In the genomic region with DNA sequence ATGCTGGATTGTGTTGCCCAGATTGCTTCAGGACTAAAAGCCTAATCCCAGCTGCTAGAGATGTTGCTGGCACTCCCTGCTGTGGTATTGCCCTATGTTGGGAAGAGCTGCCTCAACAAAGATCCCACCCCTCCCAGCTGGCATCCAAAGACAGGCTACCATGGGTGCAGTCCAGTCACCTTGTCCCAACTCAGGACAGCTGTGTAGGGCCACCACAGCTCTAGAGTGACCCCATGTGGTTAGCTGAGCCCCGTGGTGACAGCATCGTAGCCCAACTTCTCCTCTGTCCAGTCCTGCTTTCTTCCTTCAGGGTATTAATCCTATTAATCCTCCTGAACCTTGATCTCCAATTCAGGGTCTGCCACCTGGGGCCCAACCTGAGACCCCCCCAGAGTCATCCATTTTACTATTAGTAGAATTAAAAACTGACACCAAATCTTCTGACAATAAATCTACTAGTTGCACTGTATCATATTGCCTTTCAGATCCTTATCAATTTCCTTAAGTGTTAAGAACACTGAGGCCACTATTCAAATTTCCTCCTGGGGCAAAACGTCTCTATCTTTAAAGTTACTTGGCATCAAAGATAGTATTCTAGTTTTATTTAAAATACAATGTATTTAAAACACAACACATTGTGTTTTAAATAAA, we compare ENCODE assay signal across 9 cellular contexts.
DNase-seq lines count a peak whose midpoint lies in the region; ATAC-seq and TF ChIP-seq lines count a peak whose summit lies in the region.
"Had no signal": no experiment of that assay in that cellular context is flagged by ENCODE, and none has a peak within 500 bp of the region (broad histone marks: within the 10 kb centered on the region; RNA-seq: fewer than 3 reads in every experiment).

No MANE protein-coding gene starts in this region.

- peak; percentile 40 for DNase-seq in AG10803 (ENCODE audit: low read depth)
- peak; percentile 43 for DNase-seq in GM23338 (ENCODE audit: low spot score)
- peak; percentile 11 for DNase-seq in SW480 (ENCODE audit: low spot score)
- peak; percentile 24 for DNase-seq in iris pigment epithelial cell (ENCODE audit: low read depth)
- DNase-seq in midbrain (lab: John Stamatoyannopoulos, UW) = no peak
- DNase-seq in stimulated activated CD4-positive, alpha-beta T cell treated with anti-CD3 and anti-CD28 coated beads, Interleukin-2, amount 100 ng/mL, for 24 hours = no peak
- no peak for DNase-seq in activated naive CD4-positive, alpha-beta T cell (lab: John Stamatoyannopoulos, UW)
- no peak for DNase-seq in activated T-cell treated with anti-CD3 and anti-CD28 coated beads, Interleukin-2, amount 50 U/mL, for 4 hours

- H3K27ac Mint-ChIP-seq in GM23338 = no peak overlapping the region
- H3K27ac Mint-ChIP-seq: stimulated activated naive CD8-positive, alpha-beta T cell treated with anti-CD3 and anti-CD28 coated beads, Interleukin-15, Interleukin-2, amounts not matched to agents 100 ng/mL and 50 ng/mL, for 24 hours had no signal

- no peak overlapping the region for H3K4me2 ChIP-seq in GM23338

- ATAC-seq in GM23338 = peak; percentile 92
- no peak for ATAC-seq in activated T-cell treated with anti-CD3 and anti-CD28 coated beads, Interleukin-2, amount 50 U/mL, for 4 hours

- no peaks in the 10 kb centered on the region for H3K36me3 Mint-ChIP-seq in GM23338 (ENCODE audit: low read depth)
- H3K36me3 Mint-ChIP-seq in activated T-cell treated with anti-CD3 and anti-CD28 coated beads, Interleukin-2, amount 50 U/mL, for 4 hours (ENCODE audit: insufficient read depth) = no peaks in the 10 kb centered on the region

- H3K4me3 Mint-ChIP-seq in GM23338 = no peak overlapping the region
- no peak overlapping the region for H3K4me3 Mint-ChIP-seq in activated T-cell treated with anti-CD3 and anti-CD28 coated beads, Interleukin-2, amount 50 U/mL, for 4 hours
- H3K4me3 Mint-ChIP-seq: stimulated activated naive CD8-positive, alpha-beta T cell treated with anti-CD3 and anti-CD28 coated beads, Interleukin-15, Interleukin-2, amounts not matched to agents 100 ng/mL and 50 ng/mL, for 24 hours had no signal

- peak; percentile 82 for TF ChIP-seq CTCF in AG10803 (conservative IDR thresholded peaks at IDR 0.05; ENCODE audit: low read length)
- peak; percentile 59 to 90 for TF ChIP-seq CTCF in GM23338 (conservative IDR thresholded peaks at IDR 0.05; ENCODE audit: low read depth in 2 of 2)

- no peaks in the 10 kb centered on the region for H4K20me1 ChIP-seq in GM23338 (replicated peaks; ENCODE audit: insufficient read depth)

- no peak overlapping the region for H3K4me3 ChIP-seq in AG10803 (ENCODE audit: low read length)
- no peak overlapping the region for H3K4me3 ChIP-seq in GM23338

- no peaks in the 10 kb centered on the region for H3K79me2 ChIP-seq in GM23338 (replicated peaks; ENCODE audit: insufficient read depth)

- H3K36me3 ChIP-seq in GM23338 (ENCODE audit: insufficient read depth) = no peaks in the 10 kb centered on the region; the same call in 1 of the 2 replicates

- peaks cover 13% of the 10 kb centered on the region for H3K4me1 Mint-ChIP-seq in GM23338
- H3K4me1 Mint-ChIP-seq in activated T-cell treated with anti-CD3 and anti-CD28 coated beads, Interleukin-2, amount 50 U/mL, for 4 hours (ENCODE audit: low read depth) = no peaks in the 10 kb centered on the region

- no peak overlapping the region for H2AFZ ChIP-seq in GM23338

- no peaks in the 10 kb centered on the region for H3K27me3 ChIP-seq in GM23338 (ENCODE audit: insufficient read depth)

- H3K27me3 Mint-ChIP-seq in GM23338 (ENCODE audit: insufficient read depth, low read depth, poor library complexity) = peaks cover 4% of the 10 kb centered on the region
- H3K27me3 Mint-ChIP-seq in activated T-cell treated with anti-CD3 and anti-CD28 coated beads, Interleukin-2, amount 50 U/mL, for 4 hours (ENCODE audit: low read depth) = peaks cover 2% of the 10 kb centered on the region

- no peaks in the 10 kb centered on the region for H3K9me2 ChIP-seq in GM23338 (ENCODE audit: insufficient read depth)

- no peaks in the 10 kb centered on the region for H3K4me1 ChIP-seq in GM23338 (ENCODE audit: insufficient read depth)

- peaks cover 5% of the 10 kb centered on the region; the same call in 2 of the 3 replicates for H3K9me3 Mint-ChIP-seq in GM23338
- H3K9me3 Mint-ChIP-seq in activated T-cell treated with anti-CD3 and anti-CD28 coated beads, Interleukin-2, amount 50 U/mL, for 4 hours = no peaks in the 10 kb centered on the region
- H3K9me3 Mint-ChIP-seq: stimulated activated naive CD8-positive, alpha-beta T cell treated with anti-CD3 and anti-CD28 coated beads, Interleukin-15, Interleukin-2, amounts not matched to agents 100 ng/mL and 50 ng/mL, for 24 hours had no signal

- no peaks in the 10 kb centered on the region for H3F3A ChIP-seq in GM23338 (replicated peaks; ENCODE audit: low read depth)

- H3K27ac ChIP-seq in GM23338 (ENCODE audit: low read depth) = no peak overlapping the region

TF ChIP-seq in GM23338, 12 proteins besides CTCF, POLR2A, EP300 and RAD21 (continues in another document):
- TF ChIP-seq EZH2phosphoT487 (IDR thresholded peaks at IDR 0.05; ENCODE audit: unreplicated experiment) (no peak), ZNF114 (CRISPR knock-in tag; IDR thresholded peaks at IDR 0.05) (no peak), ZNF331 (CRISPR knock-in tag; IDR thresholded peaks at IDR 0.05; ENCODE audit: low read depth) (no peak), NANOG (IDR thresholded peaks at IDR 0.05; ENCODE audit: borderline replicate concordance) (no peak), JUNB (IDR thresholded peaks at IDR 0.05; ENCODE audit: unreplicated experiment) (no peak), POLR2AphosphoS5 (IDR thresholded peaks at IDR 0.05; ENCODE audit: low read depth) (no peak)
- TF ChIP-seq, protein P1, sequence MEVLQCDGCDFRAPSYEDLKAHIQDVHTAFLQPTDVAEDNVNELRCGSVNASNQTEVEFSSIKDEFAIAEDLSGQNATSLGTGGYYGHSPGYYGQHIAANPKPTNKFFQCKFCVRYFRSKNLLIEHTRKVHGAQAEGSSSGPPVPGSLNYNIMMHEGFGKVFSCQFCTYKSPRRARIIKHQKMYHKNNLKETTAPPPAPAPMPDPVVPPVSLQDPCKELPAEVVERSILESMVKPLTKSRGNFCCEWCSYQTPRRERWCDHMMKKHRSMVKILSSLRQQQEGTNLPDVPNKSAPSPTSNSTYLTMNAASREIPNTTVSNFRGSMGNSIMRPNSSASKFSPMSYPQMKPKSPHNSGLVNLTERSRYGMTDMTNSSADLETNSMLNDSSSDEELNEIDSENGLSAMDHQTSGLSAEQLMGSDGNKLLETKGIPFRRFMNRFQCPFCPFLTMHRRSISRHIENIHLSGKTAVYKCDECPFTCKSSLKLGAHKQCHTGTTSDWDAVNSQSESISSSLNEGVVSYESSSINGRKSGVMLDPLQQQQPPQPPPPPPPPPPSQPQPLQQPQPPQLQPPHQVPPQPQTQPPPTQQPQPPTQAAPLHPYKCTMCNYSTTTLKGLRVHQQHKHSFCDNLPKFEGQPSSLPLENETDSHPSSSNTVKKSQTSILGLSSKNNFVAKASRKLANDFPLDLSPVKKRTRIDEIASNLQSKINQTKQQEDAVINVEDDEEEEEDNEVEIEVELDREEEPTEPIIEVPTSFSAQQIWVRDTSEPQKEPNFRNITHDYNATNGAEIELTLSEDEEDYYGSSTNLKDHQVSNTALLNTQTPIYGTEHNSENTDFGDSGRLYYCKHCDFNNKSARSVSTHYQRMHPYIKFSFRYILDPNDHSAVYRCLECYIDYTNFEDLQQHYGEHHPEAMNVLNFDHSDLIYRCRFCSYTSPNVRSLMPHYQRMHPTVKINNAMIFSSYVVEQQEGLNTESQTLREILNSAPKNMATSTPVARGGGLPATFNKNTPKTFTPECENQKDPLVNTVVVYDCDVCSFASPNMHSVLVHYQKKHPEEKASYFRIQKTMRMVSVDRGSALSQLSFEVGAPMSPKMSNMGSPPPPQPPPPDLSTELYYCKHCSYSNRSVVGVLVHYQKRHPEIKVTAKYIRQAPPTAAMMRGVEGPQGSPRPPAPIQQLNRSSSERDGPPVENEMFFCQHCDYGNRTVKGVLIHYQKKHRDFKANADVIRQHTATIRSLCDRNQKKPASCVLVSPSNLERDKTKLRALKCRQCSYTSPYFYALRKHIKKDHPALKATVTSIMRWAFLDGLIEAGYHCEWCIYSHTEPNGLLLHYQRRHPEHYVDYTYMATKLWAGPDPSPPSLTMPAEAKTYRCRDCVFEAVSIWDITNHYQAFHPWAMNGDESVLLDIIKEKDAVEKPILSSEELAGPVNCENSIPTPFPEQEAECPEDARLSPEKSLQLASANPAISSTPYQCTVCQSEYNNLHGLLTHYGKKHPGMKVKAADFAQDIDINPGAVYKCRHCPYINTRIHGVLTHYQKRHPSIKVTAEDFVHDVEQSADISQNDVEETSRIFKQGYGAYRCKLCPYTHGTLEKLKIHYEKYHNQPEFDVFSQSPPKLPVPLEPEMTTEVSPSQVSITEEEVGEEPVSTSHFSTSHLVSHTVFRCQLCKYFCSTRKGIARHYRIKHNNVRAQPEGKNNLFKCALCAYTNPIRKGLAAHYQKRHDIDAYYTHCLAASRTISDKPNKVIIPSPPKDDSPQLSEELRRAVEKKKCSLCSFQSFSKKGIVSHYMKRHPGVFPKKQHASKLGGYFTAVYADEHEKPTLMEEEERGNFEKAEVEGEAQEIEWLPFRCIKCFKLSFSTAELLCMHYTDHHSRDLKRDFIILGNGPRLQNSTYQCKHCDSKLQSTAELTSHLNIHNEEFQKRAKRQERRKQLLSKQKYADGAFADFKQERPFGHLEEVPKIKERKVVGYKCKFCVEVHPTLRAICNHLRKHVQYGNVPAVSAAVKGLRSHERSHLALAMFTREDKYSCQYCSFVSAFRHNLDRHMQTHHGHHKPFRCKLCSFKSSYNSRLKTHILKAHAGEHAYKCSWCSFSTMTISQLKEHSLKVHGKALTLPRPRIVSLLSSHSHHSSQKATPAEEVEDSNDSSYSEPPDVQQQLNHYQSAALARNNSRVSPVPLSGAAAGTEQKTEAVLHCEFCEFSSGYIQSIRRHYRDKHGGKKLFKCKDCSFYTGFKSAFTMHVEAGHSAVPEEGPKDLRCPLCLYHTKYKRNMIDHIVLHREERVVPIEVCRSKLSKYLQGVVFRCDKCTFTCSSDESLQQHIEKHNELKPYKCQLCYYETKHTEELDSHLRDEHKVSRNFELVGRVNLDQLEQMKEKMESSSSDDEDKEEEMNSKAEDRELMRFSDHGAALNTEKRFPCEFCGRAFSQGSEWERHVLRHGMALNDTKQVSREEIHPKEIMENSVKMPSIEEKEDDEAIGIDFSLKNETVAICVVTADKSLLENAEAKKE (CRISPR knock-in tag; IDR thresholded peaks at IDR 0.05) = no peak
- TF ChIP-seq, protein P2, sequence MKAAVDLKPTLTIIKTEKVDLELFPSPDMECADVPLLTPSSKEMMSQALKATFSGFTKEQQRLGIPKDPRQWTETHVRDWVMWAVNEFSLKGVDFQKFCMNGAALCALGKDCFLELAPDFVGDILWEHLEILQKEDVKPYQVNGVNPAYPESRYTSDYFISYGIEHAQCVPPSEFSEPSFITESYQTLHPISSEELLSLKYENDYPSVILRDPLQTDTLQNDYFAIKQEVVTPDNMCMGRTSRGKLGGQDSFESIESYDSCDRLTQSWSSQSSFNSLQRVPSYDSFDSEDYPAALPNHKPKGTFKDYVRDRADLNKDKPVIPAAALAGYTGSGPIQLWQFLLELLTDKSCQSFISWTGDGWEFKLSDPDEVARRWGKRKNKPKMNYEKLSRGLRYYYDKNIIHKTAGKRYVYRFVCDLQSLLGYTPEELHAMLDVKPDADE (IDR thresholded peaks at IDR 0.05) = no peak

Comparison
In these comparisons a context has a peak if more than half of its experiments do, and no peak if none do; other contexts are left out.
1. DNase-seq: peak in AG10803 (single experiment), GM23338 (single experiment), SW480 (single experiment) and iris pigment epithelial cell (single experiment); none in midbrain (single experiment), stimulated activated CD4-positive, alpha-beta T cell treated with anti-CD3 and anti-CD28 coated beads, Interleukin-2, amount 100 ng/mL, for 24 hours (0 of 2), activated naive CD4-positive, alpha-beta T cell (0 of 4) and activated T-cell treated with anti-CD3 and anti-CD28 coated beads, Interleukin-2, amount 50 U/mL, for 4 hours (single experiment).